In genomic region chr3:160259589-160259988, GRCh38 we compare ENCODE assay signal across 1 cellular context.
TF ChIP-seq lines count a peak whose summit lies in the region.

No MANE protein-coding gene starts in this region.

TF ChIP-seq in IMR-90, 13 proteins besides CTCF, POLR2A, EP300 and RAD21 (continued from another document):
- TF ChIP-seq CHD1 (IDR thresholded peaks at IDR 0.05; ENCODE audit: low read depth, low read length) (no peak), NFE2L2 (IDR thresholded peaks at IDR 0.05; ENCODE audit: low read depth, low read length) (no peak), MAZ (IDR thresholded peaks at IDR 0.05; ENCODE audit: borderline replicate concordance, low read depth, low read length) (no peak), SMC3 (IDR thresholded peaks at IDR 0.05; ENCODE audit: low read depth, low read length) (no peak), ELK1 (IDR thresholded peaks at IDR 0.05; ENCODE audit: borderline replicate concordance, low read depth, low read length) (no peak), CEBPB (IDR thresholded peaks at IDR 0.05; ENCODE audit: low read depth, low read length) (no peak), RFX5 (IDR thresholded peaks at IDR 0.05; ENCODE audit: low read depth, low read length) (no peak)
